9 cellular contexts compared by ENCODE assay signal in genomic region chr17:82096709-82097186, GRCh38. TPM values are rescaled to one million over a fixed set of nuclear protein-coding genes. Genes with fewer than 3 reads are reported as not detected.
DNase-seq lines count a peak whose midpoint lies in the region; ATAC-seq, FAIRE-seq and TF ChIP-seq lines count a peak whose summit lies in the region.
"Had no signal": no experiment of that assay in that cellular context is flagged by ENCODE, and none has a peak within 500 bp of the region (broad histone marks: within the 10 kb centered on the region; RNA-seq: fewer than 3 reads in every experiment).

No MANE protein-coding gene starts in this region.

- no peaks in the 10 kb centered on the region for H3K9me3 ChIP-seq in astrocyte (ENCODE audit: insufficient read depth, low read depth, low read length)
- H3K9me3 ChIP-seq in left lung = no peaks in the 10 kb centered on the region
- no peaks in the 10 kb centered on the region for H3K9me3 ChIP-seq in thoracic aorta

- no peak overlapping the region for H2AFZ ChIP-seq in astrocyte (ENCODE audit: low read depth, low read length)

- H3K27me3 Mint-ChIP-seq in activated T-cell treated with anti-CD3 and anti-CD28 coated beads, Interleukin-2, amount 50 U/mL, for 24 hours = no peaks in the 10 kb centered on the region
- H3K27me3 Mint-ChIP-seq in astrocyte (ENCODE audit: low read depth, unreplicated experiment) = no peaks in the 10 kb centered on the region

- no peak for DNase-seq in activated T-cell treated with anti-CD3 and anti-CD28 coated beads, Interleukin-2, amount 50 U/mL, for 24 hours
- DNase-seq in activated T-cell treated with anti-CD3 and anti-CD28 coated beads, Interleukin-2, amount 50 U/mL, for 48 hours = no peak
- DNase-seq in astrocyte (ENCODE audit: low read depth) = no peak
- no peak for DNase-seq in left lung
- no peak for DNase-seq in thoracic aorta (ENCODE audit: low spot score)
- no peak for DNase-seq in LoVo (ENCODE audit: low spot score)
- DNase-seq in central memory CD4-positive, alpha-beta T cell = no peak

- H3K79me2 ChIP-seq in astrocyte (ENCODE audit: insufficient read depth, low read length) = peaks cover 52% of the 10 kb centered on the region

- H3K36me3 ChIP-seq in astrocyte (ENCODE audit: insufficient read depth, low read length) (peaks cover 4% of the 10 kb centered on the region), left lung (peaks cover 8 to 45% of the 10 kb centered on the region in 2 donors), thoracic aorta (peaks cover 29% of the 10 kb centered on the region)

- no peak for TF ChIP-seq CTCF in astrocyte (IDR thresholded peaks at IDR 0.05; ENCODE audit: insufficient read depth, low read depth, low read length)
- TF ChIP-seq CTCF in left lung (IDR thresholded peaks at IDR 0.05) = no peak
- TF ChIP-seq CTCF in thoracic aorta (IDR thresholded peaks at IDR 0.05) = no peak

- H3K27me3 ChIP-seq in astrocyte (ENCODE audit: insufficient read depth, low read length) = no peaks in the 10 kb centered on the region
- H3K27me3 ChIP-seq in left lung = no peaks in the 10 kb centered on the region
- H3K27me3 ChIP-seq in thoracic aorta (replicated peaks; ENCODE audit: insufficient read depth) = no peaks in the 10 kb centered on the region

- peak overlapping the region; percentile 83 for H3K27ac Mint-ChIP-seq in activated T-cell treated with anti-CD3 and anti-CD28 coated beads, Interleukin-2, amount 50 U/mL, for 24 hours
- no peak overlapping the region for H3K27ac Mint-ChIP-seq in astrocyte (ENCODE audit: unreplicated experiment)

- peak overlapping the region; percentile 83 for H3K4me3 Mint-ChIP-seq in activated T-cell treated with anti-CD3 and anti-CD28 coated beads, Interleukin-2, amount 50 U/mL, for 24 hours
- peak overlapping the region; percentile 77 for H3K4me3 Mint-ChIP-seq in astrocyte (ENCODE audit: unreplicated experiment)

- peaks cover 43% of the 10 kb centered on the region for H4K20me1 ChIP-seq in astrocyte (ENCODE audit: insufficient read depth, low read length)

- H3K36me3 Mint-ChIP-seq in activated T-cell treated with anti-CD3 and anti-CD28 coated beads, Interleukin-2, amount 50 U/mL, for 24 hours (ENCODE audit: low read depth) = peaks cover 64% of the 10 kb centered on the region
- H3K36me3 Mint-ChIP-seq in astrocyte (ENCODE audit: low read depth, unreplicated experiment) = no peaks in the 10 kb centered on the region

- H3K9ac ChIP-seq in astrocyte (ENCODE audit: low read length) = peak overlapping the region; percentile 88

- H3K4me3 ChIP-seq in astrocyte (ENCODE audit: insufficient read depth, low read depth, low read length) = peak overlapping the region; percentile 70
- peak overlapping the region; percentile 80 to 90 for H3K4me3 ChIP-seq in left lung
- peak overlapping the region; percentile 80 for H3K4me3 ChIP-seq in thoracic aorta

- peak overlapping the region; percentile 99 for H3K4me2 ChIP-seq in astrocyte (ENCODE audit: low read length)

- ATAC-seq in left lung (no peak), thoracic aorta (ENCODE audit: insufficient number of reproducible peaks, low FRiP score, low read depth) (no peak), GM21515 (IDR thresholded peaks at IDR 0.05; ENCODE audit: unreplicated experiment) (no peak)

- H3K4me1 Mint-ChIP-seq in activated T-cell treated with anti-CD3 and anti-CD28 coated beads, Interleukin-2, amount 50 U/mL, for 24 hours (ENCODE audit: low read depth) = peaks cover 28% of the 10 kb centered on the region
- peaks cover 6% of the 10 kb centered on the region for H3K4me1 Mint-ChIP-seq in astrocyte (ENCODE audit: low read depth, unreplicated experiment)

- H3K27ac ChIP-seq in astrocyte (ENCODE audit: low read depth, low read length) = peak overlapping the region; percentile 68
- H3K27ac ChIP-seq in left lung = peak overlapping the region; percentile 91 to 92
- peak overlapping the region in 1 of 2 donors; percentile 86 for H3K27ac ChIP-seq in thoracic aorta

- H3K4me1 ChIP-seq in astrocyte (ENCODE audit: insufficient read depth, low read length) (peaks cover 28% of the 10 kb centered on the region), left lung (peaks cover 18 to 52% of the 10 kb centered on the region in 2 donors), thoracic aorta (ENCODE audit: control insufficient read depth in 1 of 2, low read depth in 2 of 2) (peaks cover 19 to 29% of the 10 kb centered on the region in 2 donors)

- intact Hi-C loops in left lung (cut with DNase I) = no loop called here

- FAIRE-seq in astrocyte (lab: Jason Lieb, UNC) = no peak
- FAIRE-seq: endometrium had no signal

- no peaks in the 10 kb centered on the region for H3K9me3 Mint-ChIP-seq in activated T-cell treated with anti-CD3 and anti-CD28 coated beads, Interleukin-2, amount 50 U/mL, for 24 hours
- H3K9me3 Mint-ChIP-seq in astrocyte (ENCODE audit: unreplicated experiment) = no peaks in the 10 kb centered on the region

RNA-seq across cellular contexts. Expression of gene FASN, which starts 1.3 kb away (rescaled TPM):
- 156 and 203 TPM in 2 replicates for total RNA-seq in astrocyte
- total RNA-seq in left lung = 100 to 1,000 TPM; 288 to 550 TPM
- total RNA-seq in thoracic aorta = 10 to 100 TPM; 49.6 to 50.9 TPM

RNA-seq across cellular contexts. Expression of gene DUS1L, which starts 31.1 kb away (rescaled TPM):
- 55.1 and 59.5 TPM in 2 replicates for total RNA-seq in astrocyte
- 100 to 1,000 TPM; 102 to 103 TPM for total RNA-seq in left lung
- total RNA-seq in thoracic aorta = 10 to 100 TPM; 77.3 to 88.9 TPM

RNA-seq across cellular contexts. Expression of gene GPS1, which starts 45.0 kb away (rescaled TPM):
- total RNA-seq in astrocyte = 91.4 and 102 TPM in 2 replicates
- total RNA-seq in left lung = 100 to 1,000 TPM in 1 of 2 donors, 10 to 100 TPM in 1; 75.3 to 101 TPM
- total RNA-seq in thoracic aorta = 10 to 100 TPM; 43.2 to 91.9 TPM

RNA-seq across cellular contexts. Expression of gene RFNG, which starts 45.1 kb away (rescaled TPM):
- total RNA-seq in astrocyte (40.2 and 41.9 TPM in 2 replicates), left lung (10 to 100 TPM; 29.3 to 44.9 TPM), thoracic aorta (10 to 100 TPM; 39.9 to 45.3 TPM)

RNA-seq across cellular contexts. Expression of gene DCXR, which starts 59.3 kb away (rescaled TPM):
- total RNA-seq in astrocyte (42.3 and 49.9 TPM in 2 replicates), left lung (100 to 1,000 TPM; 113 to 152 TPM), thoracic aorta (10 to 100 TPM; 33.9 to 87.1 TPM)
